In genomic region chr3:172846103-172846561, GRCh38 we compare ENCODE assay signal across 13 cellular contexts.
DNase-seq lines count a peak whose midpoint lies in the region; ATAC-seq, FAIRE-seq and TF ChIP-seq lines count a peak whose summit lies in the region.
"Had no signal": no experiment of that assay in that cellular context is flagged by ENCODE, and none has a peak within 500 bp of the region (broad histone marks: within the 10 kb centered on the region; RNA-seq: fewer than 3 reads in every experiment).

No MANE protein-coding gene starts in this region.

- CTCF ChIA-PET in A549 (lab: Yijun Ruan, JAX), result no interaction called here

- H3K27me3 Mint-ChIP-seq in T-helper 2 cell treated with Interferon-gamma antibody and Interleukin-4, amounts not matched to agents 5 μg/mL and 100 μg/mL, for 36 hours (ENCODE audit: low read depth), result peaks cover 2% of the 10 kb centered on the region

- POLR2A ChIA-PET in A549 (lab: Yijun Ruan, JAX), result no interaction called here

- H3K4me1 Mint-ChIP-seq in T-helper 2 cell treated with Interferon-gamma antibody and Interleukin-4, amounts not matched to agents 5 μg/mL and 100 μg/mL, for 36 hours (ENCODE audit: low read depth), result peaks cover 5% of the 10 kb centered on the region

- H3K4me3 ChIP-seq in A549 (no peak overlapping the region), esophagus muscularis mucosa (no peak overlapping the region), suprapubic skin (no peak overlapping the region)

- no peak for ATAC-seq in A549
- peak; percentile 75 for ATAC-seq in GM18907 (IDR thresholded peaks at IDR 0.05; ENCODE audit: unreplicated experiment)
- ATAC-seq in HG03354 (IDR thresholded peaks at IDR 0.05; ENCODE audit: poor library complexity, severe bottlenecking, unreplicated experiment), result peak; percentile 77
- no peak for ATAC-seq in GM21367 (IDR thresholded peaks at IDR 0.05; ENCODE audit: unreplicated experiment)

- FAIRE-seq in A549 (lab: Jason Lieb, UNC), result peak; percentile 7

- DNase-seq in A549 (ENCODE audit: low read depth in 1 of 2, low spot score in 1 of 2), result no peak
- peak; percentile 10 for DNase-seq in T-helper 2 cell treated with Interferon-gamma antibody and Interleukin-4, amounts not matched to agents 5 μg/mL and 100 μg/mL, for 36 hours (ENCODE audit: low spot score)
- no peak for DNase-seq in esophagus muscularis mucosa (ENCODE audit: extremely low spot score)
- no peak for DNase-seq in NCI-H2029 treated with DMSO at 0.1 percent for 48 hours (lab: John Stamatoyannopoulos, UW)
- DNase-seq in suprapubic skin (ENCODE audit: low spot score in 2 of 2), result no peak
- DNase-seq: activated effector memory CD4-positive, alpha-beta T cell treated with anti-CD3 and anti-CD28 coated beads, Interleukin-2, amount 50 U/mL, for 16 hours; BE2C; effector CD8-positive, alpha-beta T cell; T-helper 9 cell had no signal

- no peak overlapping the region for H3K27ac Mint-ChIP-seq in T-helper 2 cell treated with Interferon-gamma antibody and Interleukin-4, amounts not matched to agents 5 μg/mL and 100 μg/mL, for 36 hours

- 37% methylated on average over 4 of the region's 4 CpGs for WGBS in A549 (ENCODE audit: missing lambda C conversion rate)
- WGBS in esophagus muscularis mucosa, result 46% methylated on average over 4 of the region's 4 CpGs
- WGBS in suprapubic skin, result 76% methylated on average over 4 of the region's 4 CpGs

- TF ChIP-seq EP300 in A549 (IDR thresholded peaks at IDR 0.05), result no peak
- TF ChIP-seq EP300 in esophagus muscularis mucosa (IDR thresholded peaks at IDR 0.05), result no peak
- no peak for TF ChIP-seq EP300 in suprapubic skin (IDR thresholded peaks at IDR 0.05)

- no peak for TF ChIP-seq RAD21 in A549 (conservative IDR thresholded peaks at IDR 0.05 in 1 of 2, IDR thresholded peaks at IDR 0.05 in 1 of 2)

- intact Hi-C loops in esophagus muscularis mucosa (cut with DNase I), result no loop called here

- H3K9me3 Mint-ChIP-seq in T-helper 2 cell treated with Interferon-gamma antibody and Interleukin-4, amounts not matched to agents 5 μg/mL and 100 μg/mL, for 36 hours, result no peaks in the 10 kb centered on the region
- H3K9me3 Mint-ChIP-seq: neural crest cell had no signal

- H3K9me3 ChIP-seq in A549 (no peaks in the 10 kb centered on the region), esophagus muscularis mucosa (no peaks in the 10 kb centered on the region), suprapubic skin (no peaks in the 10 kb centered on the region)
- H3K9me3 ChIP-seq: BE2C had no signal

- H3K27ac ChIP-seq in A549 (no peak overlapping the region), esophagus muscularis mucosa (replicated peaks in 1 of 4) (no peak overlapping the region), suprapubic skin (no peak overlapping the region)

- TF ChIP-seq POLR2A in A549 (IDR thresholded peaks at IDR 0.05; ENCODE audit: low read length) (no peak), esophagus muscularis mucosa (IDR thresholded peaks at IDR 0.05; ENCODE audit: low read depth) (no peak), suprapubic skin (IDR thresholded peaks at IDR 0.05) (no peak)

- no peak overlapping the region for H3K4me2 ChIP-seq in A549

- H3K36me3 Mint-ChIP-seq in T-helper 2 cell treated with Interferon-gamma antibody and Interleukin-4, amounts not matched to agents 5 μg/mL and 100 μg/mL, for 36 hours (ENCODE audit: low read depth), result no peaks in the 10 kb centered on the region

- no peak for TF ChIP-seq CTCF in A549 (IDR thresholded peaks at IDR 0.05)
- TF ChIP-seq CTCF in esophagus muscularis mucosa (IDR thresholded peaks at IDR 0.05), result no peak
- no peak for TF ChIP-seq CTCF in suprapubic skin (IDR thresholded peaks at IDR 0.05)

- no peaks in the 10 kb centered on the region for H3K27me3 ChIP-seq in esophagus muscularis mucosa
- no peaks in the 10 kb centered on the region for H3K27me3 ChIP-seq in suprapubic skin
- H3K27me3 ChIP-seq: BE2C had no signal

- H3K4me1 ChIP-seq in A549 (no peaks in the 10 kb centered on the region), esophagus muscularis mucosa (no peaks in the 10 kb centered on the region), suprapubic skin (no peaks in the 10 kb centered on the region)

- H3K36me3 ChIP-seq in esophagus muscularis mucosa (no peaks in the 10 kb centered on the region), suprapubic skin (no peaks in the 10 kb centered on the region)
- H3K36me3 ChIP-seq: BE2C had no signal

- no peak overlapping the region for H3K4me3 Mint-ChIP-seq in T-helper 2 cell treated with Interferon-gamma antibody and Interleukin-4, amounts not matched to agents 5 μg/mL and 100 μg/mL, for 36 hours
- H3K4me3 Mint-ChIP-seq: neural crest cell had no signal

TF ChIP-seq in A549, 52 proteins besides CTCF, POLR2A, EP300 and RAD21:
- TF ChIP-seq JUN (IDR thresholded peaks at IDR 0.05) (no peak), CHD2 (IDR thresholded peaks at IDR 0.05; ENCODE audit: low read length, partially characterized antibody) (no peak), CEBPB (IDR thresholded peaks at IDR 0.05) (no peak), JUNB (IDR thresholded peaks at IDR 0.05) (no peak), MAFK (IDR thresholded peaks at IDR 0.05; ENCODE audit: partially characterized antibody) (no peak), ZNF302 (CRISPR knock-in tag; IDR thresholded peaks at IDR 0.05) (no peak), EHMT2 (IDR thresholded peaks at IDR 0.05; ENCODE audit: low read depth) (no peak)
- TF ChIP-seq, protein P1, sequence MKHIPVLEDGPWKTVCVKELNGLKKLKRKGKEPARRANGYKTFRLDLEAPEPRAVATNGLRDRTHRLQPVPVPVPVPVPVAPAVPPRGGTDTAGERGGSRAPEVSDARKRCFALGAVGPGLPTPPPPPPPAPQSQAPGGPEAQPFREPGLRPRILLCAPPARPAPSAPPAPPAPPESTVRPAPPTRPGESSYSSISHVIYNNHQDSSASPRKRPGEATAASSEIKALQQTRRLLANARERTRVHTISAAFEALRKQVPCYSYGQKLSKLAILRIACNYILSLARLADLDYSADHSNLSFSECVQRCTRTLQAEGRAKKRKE (CRISPR knock-in tag; IDR thresholded peaks at IDR 0.05; ENCODE audit: low read depth), result no peak

Comparison
In these comparisons a context has a peak if more than half of its experiments do, and no peak if none do; other contexts are left out.
1. ATAC-seq: peak in GM18907 (single experiment) and HG03354 (single experiment); none in A549 (0 of 2) and GM21367 (single experiment).